ENCODE assay signal across 8 cellular contexts in the genomic region with DNA sequence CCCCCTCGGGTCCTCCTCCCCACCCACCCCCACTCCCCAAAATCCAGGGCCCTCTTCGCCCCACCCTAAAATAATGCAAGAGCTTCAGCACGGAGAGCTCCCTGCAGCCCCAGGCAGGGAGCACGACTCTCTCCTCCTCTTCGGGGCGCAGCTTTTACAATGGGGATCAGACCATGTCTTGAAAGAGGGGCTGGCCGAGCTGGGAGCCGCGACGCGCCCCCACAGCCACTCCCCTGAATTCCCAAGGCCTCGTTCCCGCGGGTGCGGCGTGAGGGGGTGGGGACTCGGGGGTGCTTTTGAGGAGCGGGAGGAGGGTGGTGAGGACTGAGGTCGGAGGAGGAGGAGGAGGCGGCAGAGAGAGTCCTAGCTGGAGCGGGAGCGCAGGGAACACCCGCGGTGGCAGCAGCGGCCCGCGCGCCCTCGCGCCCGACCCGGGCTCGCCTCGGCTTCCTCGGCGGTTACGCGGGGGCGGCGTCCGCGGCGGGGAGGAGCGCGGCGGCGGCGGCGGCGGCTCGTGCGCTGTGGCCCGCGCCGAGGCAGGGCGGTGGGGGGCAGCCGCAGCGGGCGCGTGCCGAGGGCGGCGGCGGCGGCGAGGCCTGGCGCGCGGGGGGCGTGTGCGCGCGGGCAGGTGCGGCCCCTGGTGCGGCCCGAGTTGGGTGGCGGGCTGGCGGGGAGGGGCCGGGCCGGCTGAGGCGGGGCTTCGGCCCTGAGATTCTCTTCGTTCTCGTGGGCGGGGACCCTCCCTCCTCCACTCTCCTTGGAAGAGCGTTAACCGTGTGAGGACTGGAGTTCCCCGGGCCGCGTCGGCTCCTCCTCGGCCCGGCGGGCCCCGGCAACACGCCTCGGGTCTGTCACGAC. TPM values are rescaled to one million over a fixed set of nuclear protein-coding genes. Genes with fewer than 3 reads are reported as not detected.
DNase-seq lines count a peak whose midpoint lies in the region; ATAC-seq, FAIRE-seq and TF ChIP-seq lines count a peak whose summit lies in the region.

A gene (minus strand): TSS at position 666 of the 858 bp plus-strand sequence. CDS start 699 bp downstream, outside the sequence.

- H2AFZ ChIP-seq in PC-3 (ENCODE audit: low read length) (peak within 1 kb of the TSS; percentile 89), keratinocyte (ENCODE audit: control insufficient read depth, low read length) (peak within 1 kb of the TSS; percentile 71)

- intact Hi-C loops in PC-3 (cut with micrococcal nuclease) = loop anchor here (2.0 to 10.0 kb wide), 2 partner anchors 174 to 240 kb away; no protein-coding TSS in a partner anchor

- H3K79me2 ChIP-seq in PC-3 (ENCODE audit: low read length) = no peaks in the 10 kb centered on the region
- no peaks in the 10 kb centered on the region for H3K79me2 ChIP-seq in keratinocyte (ENCODE audit: control insufficient read depth, insufficient read depth, low read length)

- dilution Hi-C loops in keratinocyte (cut with MboI; ENCODE audit: extremely low pct_ligation_motif_present, low sequenced_read_pairs) = no loop called here

- H4K20me1 ChIP-seq in PC-3 (ENCODE audit: low read length) (no peaks in the 10 kb centered on the region), keratinocyte (ENCODE audit: control insufficient read depth, extremely low read depth, insufficient read depth, low read length) (no peaks in the 10 kb centered on the region)

- H3K36me3 ChIP-seq in PC-3 (ENCODE audit: low read depth, low read length) (no peaks in the 10 kb centered on the region), keratinocyte (ENCODE audit: control insufficient read depth in 2 of 2, extremely low read depth in 1 of 2, insufficient read depth in 2 of 2, low read length in 2 of 2) (no peaks in the 10 kb centered on the region)

- FAIRE-seq in keratinocyte (lab: Jason Lieb, UNC) = no peak

- H3K9me1 ChIP-seq in keratinocyte (ENCODE audit: control insufficient read depth, extremely low read depth, insufficient read depth, low read length) = peaks cover 2% of the 10 kb centered on the region

- no peaks in the 10 kb centered on the region for H3F3A ChIP-seq in PC-3 (ENCODE audit: low read length, unreplicated experiment)

- H3K4me2 ChIP-seq in PC-3 (ENCODE audit: low read length) (peak within 1 kb of the TSS; percentile 95), keratinocyte (ENCODE audit: control insufficient read depth, extremely low read depth, insufficient read depth, low read depth, low read length) (peak within 1 kb of the TSS; percentile 96)

- DNase-seq in COR-L47 (lab: John Stamatoyannopoulos, UW) (peak; percentile 91), HuH-7 (ENCODE audit: low spot score) (peak; percentile 71), PC-3 (peak; percentile 49), cardiac fibroblast (ENCODE audit: low read depth in 2 of 2) (peak; percentile 29 to 49), keratinocyte (ENCODE audit: low read depth, low spot score) (no peak), middle frontal gyrus (ENCODE audit: extremely low spot score, low spot score) (no peak)
- peak; percentile 44 for DNase-seq in stimulated activated CD4-positive, alpha-beta T cell treated with anti-CD3 and anti-CD28 coated beads, Interleukin-15, amount 100 ng/mL, for 24 hours

- H3K9me2 ChIP-seq in PC-3 (replicated peaks; ENCODE audit: low read length) = no peaks in the 10 kb centered on the region

- TF ChIP-seq CTCF in PC-3 (conservative IDR thresholded peaks at IDR 0.05; ENCODE audit: low read depth, low read length) = no peak
- TF ChIP-seq CTCF in cardiac fibroblast (IDR thresholded peaks at IDR 0.05; ENCODE audit: low read depth, low read length) = no peak
- no peak for TF ChIP-seq CTCF in keratinocyte (optimal IDR thresholded peaks at IDR 0.05 in 1 of 3, IDR thresholded peaks at IDR 0.05 in 1 of 3, conservative IDR thresholded peaks at IDR 0.05 in 1 of 3; ENCODE audit: extremely low read depth in 1 of 3, insufficient read depth in 2 of 3, low read length in 3 of 3)

- peak; percentile 50 for ATAC-seq in GM19455 (IDR thresholded peaks at IDR 0.05; ENCODE audit: unreplicated experiment)
- peak; percentile 82 for ATAC-seq in PC-3

- H3K4me1 ChIP-seq in PC-3 (ENCODE audit: insufficient read depth, low read length) (0 out of 2 replicates have a peak, but pooled peaks cover 4% of the 10 kb centered on the region), keratinocyte (ENCODE audit: control insufficient read depth, extremely low read depth, insufficient read depth, low read length) (peaks cover 4% of the 10 kb centered on the region)

- CTCF ChIA-PET in PC-3 (lab: Charles Lee) = no interaction called here

- H3K27me3 ChIP-seq in PC-3 (ENCODE audit: low read length) = peaks cover 59% of the 10 kb centered on the region
- peaks cover 21% of the 10 kb centered on the region for H3K27me3 ChIP-seq in keratinocyte (ENCODE audit: control insufficient read depth, extremely low read depth, insufficient read depth, low read length)

- H3K27ac ChIP-seq in PC-3 (ENCODE audit: low read length) = no peak within 1 kb of the TSS
- H3K27ac ChIP-seq in keratinocyte (ENCODE audit: control insufficient read depth, insufficient read depth, low read length) = no peak within 1 kb of the TSS

- no peaks in the 10 kb centered on the region for H3K9me3 ChIP-seq in PC-3 (ENCODE audit: low read length)
- no peaks in the 10 kb centered on the region for H3K9me3 ChIP-seq in keratinocyte (ENCODE audit: control insufficient read depth, low read depth, low read length)

- POLR2A ChIA-PET in PC-3 (lab: Charles Lee; ENCODE audit: unreplicated experiment) = no interaction called here

- H3K9ac ChIP-seq in PC-3 (ENCODE audit: low read length) (no peak within 1 kb of the TSS), keratinocyte (ENCODE audit: control insufficient read depth, extremely low read depth, insufficient read depth, low read length) (peak within 1 kb of the TSS; percentile 15)

- H3K4me3 ChIP-seq in PC-3 (ENCODE audit: low read length) (peak within 1 kb of the TSS; percentile 73), cardiac fibroblast (replicated peaks in 1 of 2; ENCODE audit: low read depth in 2 of 2, low read length in 2 of 2) (peak within 1 kb of the TSS; percentile 47 to 64), keratinocyte (ENCODE audit: control insufficient read depth in 2 of 3, extremely low read depth in 1 of 3, insufficient read depth in 2 of 3, low read depth in 1 of 3, low read length in 3 of 3) (peak within 1 kb of the TSS; percentile 34 to 73 (median 63))

- BruUV-seq in PC-3 (replicated peaks; lab: Mats Ljungman, UMichigan) = no TSS peak

RNA-seq across cellular contexts. Expression of the gene that starts here (rescaled TPM):
- 0.07 and 0.98 TPM in 2 replicates for total RNA-seq in PC-3 (2014; rRNA removed)
- 0.04 TPM in 1 of 3 replicates, not detected in the others for polyA plus RNA-seq in keratinocyte
- polyA plus RNA-seq in keratinocyte (2011; ENCODE audit: low read depth) = not detected
- polyA plus RNA-seq in keratinocyte (2011; cell fraction: cytosol; rRNA removed) = not detected in 2 replicates
- not detected in 2 replicates for polyA plus RNA-seq in keratinocyte (2011; cell fraction: nucleus; rRNA removed)
- polyA plus RNA-seq in keratinocyte (2012; ENCODE audit: low replicate concordance) = not detected in 2 replicates
- polyA minus RNA-seq in keratinocyte = 0.51 TPM in 1 of 3 replicates, not detected in the others
- not detected for polyA minus RNA-seq in keratinocyte (2011; cell fraction: cytosol; rRNA and poly(A)+ RNA removed)
- not detected in 2 replicates for polyA minus RNA-seq in keratinocyte (2011; cell fraction: nucleus; rRNA and poly(A)+ RNA removed)

Comparison
In these comparisons a context has a peak if more than half of its experiments do, and no peak if none do; other contexts are left out.
1. Peak in DNase-seq, ATAC-seq, H3K4me3 ChIP-seq and H3K4me2 ChIP-seq in PC-3; RNA of the gene not detected or under 1 TPM.
2. DNase-seq: peak in COR-L47 (single experiment), HuH-7 (single experiment), cardiac fibroblast (2 of 2) and stimulated activated CD4-positive, alpha-beta T cell treated with anti-CD3 and anti-CD28 coated beads, Interleukin-15, amount 100 ng/mL, for 24 hours (single experiment); none in keratinocyte (single experiment) and middle frontal gyrus (single experiment).
3. Peak in every context shown above with its lines, with median percentiles within 50 percentile points of each other: H3K4me3 ChIP-seq.